21 cellular contexts compared by ENCODE assay signal in the genomic region with DNA sequence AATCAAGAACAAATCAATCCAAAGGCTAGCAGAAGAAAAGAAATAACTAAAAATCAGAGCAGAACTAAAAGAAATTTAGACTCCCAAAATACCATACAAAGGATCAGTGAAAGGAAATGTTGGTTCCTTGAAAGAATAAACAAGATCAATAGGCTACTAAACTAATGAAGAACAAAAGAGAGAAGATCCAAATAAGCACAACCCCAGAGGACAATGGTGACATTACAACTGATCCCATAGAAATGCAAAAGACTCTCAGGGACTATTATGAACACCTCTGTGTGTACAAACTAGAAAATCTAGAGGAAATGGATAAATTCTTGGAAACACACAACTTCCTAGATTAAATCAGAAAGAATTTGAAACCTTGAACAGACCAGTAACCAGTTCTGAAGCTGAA.
"Had no signal": no experiment of that assay in that cellular context is flagged by ENCODE, and none has a peak within 500 bp of the region (broad histone marks: within the 10 kb centered on the region; RNA-seq: fewer than 3 reads in every experiment).

No MANE protein-coding gene starts in this region.

- H3K9me3 ChIP-seq: body of pancreas, lower lobe of right lung, mucosa of descending colon, thyroid gland had no signal

- H3K4me1 Mint-ChIP-seq: activated naive CD4-positive, alpha-beta T cell treated with anti-CD3 and anti-CD28 coated beads, Interleukin-2, amount 50 U/mL, for 24 hours; T-cell had no signal

- H3K4me1 ChIP-seq: body of pancreas, lower lobe of right lung, thyroid gland had no signal

- H3K27me3 ChIP-seq: body of pancreas, thyroid gland had no signal

- H3K9me3 Mint-ChIP-seq: activated naive CD4-positive, alpha-beta T cell treated with anti-CD3 and anti-CD28 coated beads, Interleukin-2, amount 50 U/mL, for 24 hours had no signal

- H3K4me3 ChIP-seq: body of pancreas, lower lobe of right lung, mucosa of descending colon, thyroid gland had no signal

- ATAC-seq: body of pancreas, esophagus mucosa, lower lobe of right lung, mucosa of descending colon, T-cell had no signal

- H3K27me3 Mint-ChIP-seq: activated naive CD4-positive, alpha-beta T cell treated with anti-CD3 and anti-CD28 coated beads, Interleukin-2, amount 50 U/mL, for 24 hours; stimulated activated naive CD8-positive, alpha-beta T cell treated with anti-CD3 and anti-CD28 coated beads, Interleukin-15, Interleukin-2, amounts not matched to agents 100 ng/mL and 50 ng/mL, for 24 hours; T-cell had no signal

- H3K4me3 Mint-ChIP-seq: activated naive CD4-positive, alpha-beta T cell treated with anti-CD3 and anti-CD28 coated beads, Interleukin-2, amount 50 U/mL, for 24 hours; stimulated activated naive CD8-positive, alpha-beta T cell treated with anti-CD3 and anti-CD28 coated beads, Interleukin-15, Interleukin-2, amounts not matched to agents 100 ng/mL and 50 ng/mL, for 24 hours; T-cell; T-helper 2 cell treated with Interferon-gamma antibody and Interleukin-4, amounts not matched to agents 5 μg/mL and 100 μg/mL, for 36 hours had no signal

- H3K36me3 Mint-ChIP-seq: activated naive CD4-positive, alpha-beta T cell treated with anti-CD3 and anti-CD28 coated beads, Interleukin-2, amount 50 U/mL, for 24 hours; T-cell had no signal

- H3K27ac Mint-ChIP-seq: activated naive CD4-positive, alpha-beta T cell treated with anti-CD3 and anti-CD28 coated beads, Interleukin-2, amount 50 U/mL, for 24 hours; stimulated activated naive CD8-positive, alpha-beta T cell treated with anti-CD3 and anti-CD28 coated beads, Interleukin-15, Interleukin-2, amounts not matched to agents 100 ng/mL and 50 ng/mL, for 24 hours; T-cell; T-helper 2 cell treated with Interferon-gamma antibody and Interleukin-4, amounts not matched to agents 5 μg/mL and 100 μg/mL, for 36 hours had no signal

- DNase-seq: activated CD4-positive, CD25-positive, alpha-beta regulatory T cell treated with anti-CD3 and anti-CD28 coated beads, Interleukin-2, amount 50 U/mL, for 72 hours; activated gamma-delta T cell treated with Interleukin-2 at 50 U/mL for 16 hours; activated T-cell treated with anti-CD3 and anti-CD28 coated beads, Interleukin-2, amount 50 U/mL, for 1 hour; anterior cingulate cortex; body of pancreas; dermis blood vessel endothelial cell; effector CD8-positive, alpha-beta T cell; lower lobe of right lung; mesendoderm; mucosa of descending colon; posterior cingulate gyrus; substantia nigra; T-cell; thyroid gland had no signal

- FAIRE-seq: endothelial cell of umbilical vein, keratinocyte had no signal

- H3K36me3 ChIP-seq: lower lobe of right lung, thyroid gland had no signal

- H3K27ac ChIP-seq: body of pancreas, lower lobe of right lung, thyroid gland, VCaP had no signal
